ENCODE assay signal across 10 cellular contexts in genomic region chr16:4486126-4486893, GRCh38. TPM values are rescaled to one million over a fixed set of nuclear protein-coding genes. Genes with fewer than 3 reads are reported as not detected.
DNase-seq lines count a peak whose midpoint lies in the region; ATAC-seq and TF ChIP-seq lines count a peak whose summit lies in the region.
"Had no signal": no experiment of that assay in that cellular context is flagged by ENCODE, and none has a peak within 500 bp of the region (broad histone marks: within the 10 kb centered on the region; RNA-seq: fewer than 3 reads in every experiment).

No MANE protein-coding gene starts in this region.

- H3K4me1 Mint-ChIP-seq in MCF 10A (ENCODE audit: insufficient read depth, unreplicated experiment) (peaks cover 18% of the 10 kb centered on the region), natural killer cell (peaks cover 61% of the 10 kb centered on the region in 2 donors)

- H3K27me3 Mint-ChIP-seq in MCF 10A (ENCODE audit: insufficient read depth, unreplicated experiment): no peaks in the 10 kb centered on the region
- H3K27me3 Mint-ChIP-seq in natural killer cell (ENCODE audit: low read depth in 2 of 2): no peaks in the 10 kb centered on the region

- WGBS in esophagus, 2 donors: 89 to 95% methylated on average over 3 of the region's 3 CpGs

- H3K4me1 ChIP-seq in breast epithelium (no peaks in the 10 kb centered on the region), esophagus (ENCODE audit: control insufficient read depth in 2 of 2, insufficient read depth in 2 of 2, low read length in 1 of 2) (no peaks in the 10 kb centered on the region), uterus (no peaks in the 10 kb centered on the region)

- H3K4me3 ChIP-seq in breast epithelium (no peak overlapping the region), esophagus (ENCODE audit: low read depth in 1 of 2, low read length in 2 of 2) (no peak overlapping the region), uterus (no peak overlapping the region)

- intact Hi-C loops in breast epithelium (cut with DNase I; ENCODE audit: low total_unique reads) (no loop called here), MCF 10A (cut with micrococcal nuclease) (no loop called here), natural killer cell (cut with micrococcal nuclease) (no loop called here), uterus (cut with DNase I; ENCODE audit: low total_unique reads) (no loop called here)

- no peak overlapping the region for H3K27ac Mint-ChIP-seq in MCF 10A (ENCODE audit: low read depth, unreplicated experiment)
- H3K27ac Mint-ChIP-seq in natural killer cell: peak overlapping the region; percentile 92 to 94

- H3K27ac ChIP-seq in breast epithelium (peak overlapping the region; percentile 65 to 67), esophagus (ENCODE audit: low read depth in 2 of 2, low read length in 1 of 2) (peak overlapping the region; percentile 6 to 49), uterus (peak overlapping the region; percentile 38 to 56)

- no peaks in the 10 kb centered on the region for H3K36me3 ChIP-seq in breast epithelium
- peaks cover 0 to 3% of the 10 kb centered on the region in 2 donors for H3K36me3 ChIP-seq in esophagus (ENCODE audit: control insufficient read depth in 2 of 2, insufficient read depth in 2 of 2, low read length in 1 of 2)
- no peaks in the 10 kb centered on the region for H3K36me3 ChIP-seq in uterus

- TF ChIP-seq POLR2A in breast epithelium (IDR thresholded peaks at IDR 0.05) (no peak), uterus (IDR thresholded peaks at IDR 0.05) (no peak)

- H3K4me3 Mint-ChIP-seq in MCF 10A (ENCODE audit: unreplicated experiment): no peak overlapping the region
- peak overlapping the region; percentile 10 for H3K4me3 Mint-ChIP-seq in natural killer cell

- ATAC-seq in natural killer cell (no peak), GM21447 (IDR thresholded peaks at IDR 0.05; ENCODE audit: unreplicated experiment) (no peak), GM18502 (IDR thresholded peaks at IDR 0.05; ENCODE audit: poor library complexity, unreplicated experiment) (no peak)

- POLR2A ChIA-PET in MCF 10A (lab: Yijun Ruan, JAX): interaction anchor here (0.6 to 2.5 kb wide), 4 partner anchors 9 to 342 kb away, joined by 3 to 15 read pairs (median 4); partner anchors contain the start of gene HMOX2

- DNase-seq in breast epithelium (ENCODE audit: low spot score in 2 of 2): no peak
- no peak for DNase-seq in MCF 10A (ENCODE audit: unreplicated experiment)
- no peak for DNase-seq in natural killer cell
- no peak for DNase-seq in uterus
- no peak for DNase-seq in ureter (ENCODE audit: low spot score)
- DNase-seq: GDM1, NCI-H2029 treated with DMSO at 0.1 percent for 48 hours had no signal

- H3K9me3 Mint-ChIP-seq in MCF 10A (ENCODE audit: unreplicated experiment): no peaks in the 10 kb centered on the region
- no peaks in the 10 kb centered on the region for H3K9me3 Mint-ChIP-seq in natural killer cell

- H3K36me3 Mint-ChIP-seq in MCF 10A (ENCODE audit: insufficient read depth, unreplicated experiment) (peaks cover 54% of the 10 kb centered on the region), natural killer cell (peaks cover 7% of the 10 kb centered on the region)

- CTCF ChIA-PET in MCF 10A (lab: Yijun Ruan, JAX): interaction anchor here (0.6 to 1.3 kb wide), 5 partner anchors 8 to 143 kb away, joined by 3 to 4 read pairs (median 3); partner anchors contain the start of gene C16orf96

- H3K27me3 ChIP-seq in breast epithelium (no peaks in the 10 kb centered on the region), esophagus (ENCODE audit: control insufficient read depth in 1 of 2, insufficient read depth in 2 of 2, low read length in 2 of 2) (no peaks in the 10 kb centered on the region), uterus (no peaks in the 10 kb centered on the region)

- BruUV-seq in MCF 10A (replicated peaks; lab: Mats Ljungman, UMichigan): no TSS peak

- H3K9me3 ChIP-seq in breast epithelium (no peaks in the 10 kb centered on the region), esophagus (ENCODE audit: control insufficient read depth in 2 of 2, insufficient read depth in 1 of 2, low read depth in 1 of 2, low read length in 1 of 2) (no peaks in the 10 kb centered on the region), uterus (no peaks in the 10 kb centered on the region)

- TF ChIP-seq CTCF in breast epithelium (IDR thresholded peaks at IDR 0.05): no peak
- TF ChIP-seq CTCF in MCF 10A (IDR thresholded peaks at IDR 0.05; ENCODE audit: unreplicated experiment): no peak
- no peak for TF ChIP-seq CTCF in natural killer cell (IDR thresholded peaks at IDR 0.05)
- no peak for TF ChIP-seq CTCF in uterus (IDR thresholded peaks at IDR 0.05)

RNA-seq across cellular contexts. Expression of gene HMOX2, which starts 10.1 kb away (rescaled TPM):
- total RNA-seq in breast epithelium (10 to 100 TPM; 53.6 to 87.7 (median 65.9) TPM), MCF 10A (2022) (60.4 and 65.6 TPM in 2 replicates), natural killer cell (100 to 1,000 TPM in 1 of 3 donors, 10 to 100 TPM in 2; 66.0 to 104 (median 77.3) TPM), uterus (10 to 100 TPM; 13.2 to 43.1 (median 34.1) TPM), ureter (44.2 TPM)
- polyA plus RNA-seq in esophagus: 10 to 100 TPM; 77.1 to 85.9 TPM

RNA-seq across cellular contexts. Expression of gene NMRAL1, which starts 11.9 kb away (rescaled TPM):
- total RNA-seq in breast epithelium (10 to 100 TPM; 44.5 to 57.7 (median 51.5) TPM), MCF 10A (2022) (41.2 and 48.6 TPM in 2 replicates), natural killer cell (10 to 100 TPM; 66.6 to 71.2 (median 69.8) TPM), uterus (100 to 1,000 TPM in 1 of 4 donors, 10 to 100 TPM in 3; 37.0 to 320 (median 59.3) TPM), ureter (54.5 TPM)
- 10 to 100 TPM; 39.8 to 40.7 TPM for polyA plus RNA-seq in esophagus

RNA-seq across cellular contexts. Expression of gene CDIP1, which starts 52.3 kb away (rescaled TPM):
- total RNA-seq in breast epithelium: 1 to 10 TPM; 9.1 to 9.9 (median 9.5) TPM
- total RNA-seq in MCF 10A (2022): 6.0 and 8.0 TPM in 2 replicates
- polyA plus RNA-seq in esophagus: 10 to 100 TPM; 12.0 to 12.1 TPM
- 10 to 100 TPM; 35.2 to 49.2 (median 37.9) TPM for total RNA-seq in natural killer cell
- total RNA-seq in uterus: 10 to 100 TPM in 2 of 4 donors, 1 to 10 TPM in 2; 5.0 to 40.6 (median 11.1) TPM
- 32.4 TPM for total RNA-seq in ureter
